Comparison of ENCODE assay signal across 8 cellular contexts in genomic region chr1:212284744-212285684, GRCh38. TPM values are rescaled to one million over a fixed set of nuclear protein-coding genes. Genes with fewer than 3 reads are reported as not detected.
DNase-seq lines count a peak whose midpoint lies in the region; FAIRE-seq and TF ChIP-seq lines count a peak whose summit lies in the region.

PPP2R5A (plus strand) TSS chr1:212285410; CDS start chr1:212286111, 701 bp downstream.

- peak within 1 kb of the TSS; percentile 78 to 92 (median 81) for H3K9ac ChIP-seq in H1 (replicated peaks in 1 of 4; ENCODE audit: extremely low read depth in 1 of 4, low read depth in 3 of 4, low read length in 3 of 4)
- H3K9ac ChIP-seq in mesenchymal stem cell (ENCODE audit: low read length), result peak within 1 kb of the TSS; percentile 92

- peak within 1 kb of the TSS; percentile 19; the same call in 1 of the 2 replicates for H2BK12ac ChIP-seq in H1 (ENCODE audit: low read depth, low read length)
- peak within 1 kb of the TSS; percentile 66 to 94 for H2BK12ac ChIP-seq in mesenchymal stem cell (ENCODE audit: low read length in 2 of 2)

- H3K27ac ChIP-seq in H1 (ENCODE audit: low read depth, low read length), result peak within 1 kb of the TSS; percentile 83
- peak within 1 kb of the TSS; percentile 68 for H3K27ac ChIP-seq in mesenchymal stem cell (ENCODE audit: low read length, poor library complexity, severe bottlenecking)

- H3K4me1 ChIP-seq in H1 (replicated peaks in 1 of 4; ENCODE audit: control insufficient read depth in 3 of 4, insufficient read depth in 4 of 4, low read length in 3 of 4), result peaks cover 3 to 8% (median 6%) of the 10 kb centered on the region in 4 experiments; a peak in 5 of 7 replicates
- H3K4me1 ChIP-seq in mesenchymal stem cell (ENCODE audit: control insufficient read depth, insufficient read depth, low read depth, low read length), result peaks cover 5% of the 10 kb centered on the region

- peaks cover 7% of the 10 kb centered on the region for H3K23me2 ChIP-seq in H1 (ENCODE audit: low read depth, low read length)

- H2AFZ ChIP-seq in H1 (ENCODE audit: low read length) (peak within 1 kb of the TSS; percentile 76), mesenchymal stem cell (ENCODE audit: low read depth, low read length) (peak within 1 kb of the TSS; percentile 95)

- H3K9me3 ChIP-seq in H1 (ENCODE audit: insufficient read depth in 2 of 2, low read depth in 1 of 2, low read length in 1 of 2) (no peaks in the 10 kb centered on the region), mesenchymal stem cell (ENCODE audit: control insufficient read depth, low read length) (no peaks in the 10 kb centered on the region)

- peak within 1 kb of the TSS; percentile 12 for H3K23ac ChIP-seq in H1 (ENCODE audit: insufficient read length)
- H3K23ac ChIP-seq in mesenchymal stem cell (ENCODE audit: low read length in 2 of 2), result peak within 1 kb of the TSS; percentile 60 to 94

- peak in 1 of 2 experiments; percentile 12; a peak in 2 of 4 replicates for TF ChIP-seq RAD21 in H1 (IDR thresholded peaks at IDR 0.05 in 1 of 2, conservative IDR thresholded peaks at IDR 0.05 in 1 of 2; ENCODE audit: low read depth in 2 of 2, low read length in 2 of 2)

- H3K4me3 ChIP-seq in H1 (ENCODE audit: extremely low read depth in 1 of 4, insufficient read depth in 2 of 4, low read depth in 3 of 4, low read length in 4 of 4) (peak within 1 kb of the TSS; percentile 85 to 92 (median 88)), mesenchymal stem cell (ENCODE audit: insufficient read depth in 1 of 2, low read depth in 1 of 2, low read length in 2 of 2) (peak within 1 kb of the TSS; percentile 94 to 99)

- H3K18ac ChIP-seq in H1 (ENCODE audit: extremely low read depth, low read length) (peak within 1 kb of the TSS; percentile 88), mesenchymal stem cell (ENCODE audit: low read depth in 1 of 2, low read length in 2 of 2) (peak within 1 kb of the TSS; percentile 96 to 98)

- CTCF ChIA-PET in H1 (lab: Charles Lee; ENCODE audit: partially characterized antibody), result interaction anchor here (0.6 to 1.8 kb wide), 14 partner anchors 8 to 250 kb away, joined by 3 to 16 read pairs (median 3); partner anchors contain the start of genes DTL and INTS7

- no peak within 1 kb of the TSS for H3K4ac ChIP-seq in H1 (replicated peaks; ENCODE audit: insufficient read length, low read depth, low read length)
- peak within 1 kb of the TSS; percentile 93 to 94 for H3K4ac ChIP-seq in mesenchymal stem cell (ENCODE audit: low read depth in 1 of 2, low read length in 2 of 2)

- H3K4me2 ChIP-seq in H1 (ENCODE audit: insufficient read depth in 1 of 2, low read depth in 2 of 2, low read length in 2 of 2) (peak within 1 kb of the TSS; percentile 82 to 93), mesenchymal stem cell (ENCODE audit: low read length, poor library complexity, severe bottlenecking) (peak within 1 kb of the TSS; percentile 98)

- TF ChIP-seq POLR2A in H1 (IDR thresholded peaks at IDR 0.05; ENCODE audit: control extremely low read depth in 1 of 2, low read depth in 2 of 2, low read length in 2 of 2), result peak; percentile 10 to 91

- POLR2A ChIA-PET in H1 (lab: Charles Lee; ENCODE audit: partially characterized antibody), result interaction anchor here (0.6 to 2.8 kb wide), 18 partner anchors 11 to 324 kb away, joined by 3 to 17 read pairs (median 3); partner anchors contain the start of gene ATF3

- H2BK120ac ChIP-seq in H1 (replicated peaks; ENCODE audit: low read depth, low read length), result no peak within 1 kb of the TSS
- H2BK120ac ChIP-seq in mesenchymal stem cell (ENCODE audit: low read depth, low read length), result peak within 1 kb of the TSS; percentile 90

- H3K27me3 ChIP-seq in H1 (replicated peaks in 1 of 4; ENCODE audit: control insufficient read depth in 3 of 4, extremely low read depth in 1 of 4, insufficient read depth in 3 of 4, low read length in 3 of 4), result no peaks in the 10 kb centered on the region
- H3K27me3 ChIP-seq in mesenchymal stem cell (ENCODE audit: control insufficient read depth in 1 of 2, insufficient read depth in 1 of 2, low read length in 2 of 2), result no peaks in the 10 kb centered on the region

- H4K8ac ChIP-seq in H1 (ENCODE audit: extremely low read depth, insufficient read depth, low read length) (peak within 1 kb of the TSS; percentile 94), mesenchymal stem cell (ENCODE audit: low read length) (peak within 1 kb of the TSS; percentile 95)

- TF ChIP-seq CTCF in GM20000 (IDR thresholded peaks at IDR 0.05; ENCODE audit: extremely low read depth, missing control alignments) (peak; percentile 33), H1 (IDR thresholded peaks at IDR 0.05; ENCODE audit: control extremely low read depth in 1 of 3, insufficient read depth in 1 of 3, low read depth in 1 of 3, low read length in 3 of 3) (peak; percentile 31 to 55 (median 48))

- no peaks in the 10 kb centered on the region; the same call in 1 of the 2 replicates for H3K79me1 ChIP-seq in H1 (ENCODE audit: low read depth, low read length)
- H3K79me1 ChIP-seq in mesenchymal stem cell (replicated peaks; ENCODE audit: low read length, poor library complexity, severe bottlenecking), result peaks cover 1% of the 10 kb centered on the region

- FAIRE-seq in H1 (lab: Jason Lieb, UNC), result no peak

- H3K36me3 ChIP-seq in H1 (ENCODE audit: control insufficient read depth in 2 of 4, insufficient read depth in 4 of 4, low read length in 3 of 4), result no peaks in the 10 kb centered on the region
- no peaks in the 10 kb centered on the region for H3K36me3 ChIP-seq in mesenchymal stem cell (ENCODE audit: control insufficient read depth in 1 of 2, insufficient read depth in 2 of 2, low read depth in 1 of 2, low read length in 2 of 2)

- H2BK15ac ChIP-seq in H1 (ENCODE audit: low read length) (peak within 1 kb of the TSS; percentile 88; the same call in 1 of the 2 replicates), mesenchymal stem cell (ENCODE audit: low read depth, poor library complexity, severe bottlenecking) (peak within 1 kb of the TSS; percentile 99)

- H3K56ac ChIP-seq in H1 (replicated peaks; ENCODE audit: insufficient read length, low read depth, low read length), result peak within 1 kb of the TSS; percentile 54

- peaks cover 0 to 36% of the 10 kb centered on the region in 2 experiments; a peak in 3 of 4 replicates for H3K79me2 ChIP-seq in H1 (ENCODE audit: control insufficient read depth in 1 of 2, insufficient read depth in 2 of 2, low read length in 2 of 2)

- 0 out of 2 replicates have a peak within 1 kb of the TSS, but pooled peaks have one; percentile 19 for H2BK20ac ChIP-seq in H1 (ENCODE audit: low read length)

- H2BK5ac ChIP-seq in H1 (ENCODE audit: low read depth, low read length), result peak within 1 kb of the TSS; percentile 79
- peak within 1 kb of the TSS; percentile 90 for H2BK5ac ChIP-seq in mesenchymal stem cell (ENCODE audit: low read depth, low read length, poor library complexity, severe bottlenecking)

- H4K91ac ChIP-seq in H1 (replicated peaks; ENCODE audit: insufficient read length, low read length) (peak within 1 kb of the TSS; percentile 14), mesenchymal stem cell (ENCODE audit: low read length) (peak within 1 kb of the TSS; percentile 94)

- peak; percentile 97 for DNase-seq in COLO829 (ENCODE audit: low spot score)
- DNase-seq in GM20000 (ENCODE audit: low spot score), result peak; percentile 97
- peak; percentile 99 for DNase-seq in HT1080 (ENCODE audit: low read depth)
- peak; percentile 99 for DNase-seq in NOMO-1 treated with DMSO at 0.1 percent for 48 hours (lab: John Stamatoyannopoulos, UW; ENCODE audit: unreplicated experiment)
- peak; percentile 89 to 99 (median 91) for DNase-seq in activated CD8-positive, alpha-beta memory T cell treated with anti-CD3 and anti-CD28 coated beads for 48 hours (ENCODE audit: low read depth in 2 of 3, low spot score in 2 of 3)
- DNase-seq in H1 (ENCODE audit: low read depth in 1 of 2, low spot score in 2 of 2), result peak; percentile 93 to 98
- peak; percentile 99 for DNase-seq in mesenchymal stem cell
- DNase-seq in stimulated activated CD8-positive, alpha-beta memory T cell treated with anti-CD3 and anti-CD28 coated beads, Interleukin-15, amount 100 ng/mL, for 1 hour (ENCODE audit: low read depth), result peak; percentile 89

- H4K5ac ChIP-seq in H1 (ENCODE audit: insufficient read length, low read depth, low read length), result peak within 1 kb of the TSS; percentile 97

- H4K20me1 ChIP-seq in H1 (replicated peaks in 1 of 2; ENCODE audit: control insufficient read depth in 1 of 2, insufficient read depth in 2 of 2, low read length in 2 of 2), result no peaks in the 10 kb centered on the region

- WGBS in H1 (ENCODE audit: extremely low coverage in 1 of 2, insufficient coverage in 1 of 2, insufficient read length in 1 of 2, insufficient replicate concordance in 2 of 2, low coverage in 1 of 2, low lambda C conversion rate in 2 of 2, missing lambda C conversion rate in 1 of 2), 2 experiments, result 1% methylated on average over 33 of the region's 92 CpGs; no CpG with 5 or more reads in 1 of the 2 experiments
- under 1% methylated on average over 57 of the region's 92 CpGs for WGBS in mesenchymal stem cell

- H3K14ac ChIP-seq in H1 (ENCODE audit: insufficient read length), result no peak within 1 kb of the TSS
- H3K14ac ChIP-seq in mesenchymal stem cell (ENCODE audit: low read length in 2 of 2), result peak within 1 kb of the TSS; percentile 0 to 99

- H2AK5ac ChIP-seq in H1 (ENCODE audit: low read depth, low read length), result no peak within 1 kb of the TSS
- no peak within 1 kb of the TSS for H2AK5ac ChIP-seq in mesenchymal stem cell (ENCODE audit: low read length, severe bottlenecking)

- peak in 1 of 2 experiments; percentile 26; a peak in 1 of 3 replicates for TF ChIP-seq EP300 in H1 (IDR thresholded peaks at IDR 0.05; ENCODE audit: borderline replicate concordance in 1 of 2, low read depth in 2 of 2, low read length in 2 of 2)

TF ChIP-seq in H1, 55 proteins besides CTCF, POLR2A, EP300 and RAD21 (continues in another document):
- 0 out of 2 replicates have a peak, but pooled peaks have one; percentile 26 for TF ChIP-seq KDM1A (IDR thresholded peaks at IDR 0.05; ENCODE audit: borderline replicate concordance, low read length)

RNA-seq across cellular contexts. Expression of gene PPP2R5A, which starts in this region (rescaled TPM):
- total RNA-seq in HT1080 (2014; rRNA removed; shearing (Covaris generic)), result 11.3 and 12.3 TPM in 2 replicates
- polyA plus RNA-seq in HT1080 (2015; cell fraction: cytosol; rRNA removed), result 12.7 and 15.4 TPM in 2 replicates
- 8.7 and 9.3 TPM in 2 replicates for polyA plus RNA-seq in HT1080 (2015; cell fraction: nucleus; rRNA removed)
- 36.3 and 36.8 TPM in 2 replicates for total RNA-seq in H1 (2021; fragmentation: NEBNext Ultra II Directional; extraction: Animal tissue kit (Norgen Biotek cat#: 25700))
- polyA plus RNA-seq in H1 (2011; rRNA removed), result 11.0 and 14.6 TPM in 2 replicates
- polyA plus RNA-seq in H1 (2011; cell fraction: cytosol; rRNA removed), result 18.0 TPM
- 12.5 TPM for polyA plus RNA-seq in H1 (2011; cell fraction: nucleus; rRNA removed)
- 13.0 to 20.8 TPM (median 15.6 TPM) in 4 replicates for polyA plus RNA-seq in H1 (2012, experiment 1 of 2)
- polyA plus RNA-seq in H1 (2012, experiment 2 of 2), result 5.5 TPM
- 21.1 TPM for polyA plus RNA-seq in H1 (2013, experiment 1 of 2)
- 20.5 TPM for polyA plus RNA-seq in H1 (2013, experiment 2 of 2)
- polyA minus RNA-seq in H1 (2011; rRNA and poly(A)+ RNA removed), result 8.4 and 9.0 TPM in 2 replicates
- 12.6 TPM for polyA minus RNA-seq in H1 (2011; cell fraction: cytosol; rRNA and poly(A)+ RNA removed)
- 17.1 TPM for polyA minus RNA-seq in H1 (2011; cell fraction: nucleus; rRNA and poly(A)+ RNA removed)
- 19.1 TPM for polyA plus RNA-seq in mesenchymal stem cell (2013, experiment 1 of 2)
- polyA plus RNA-seq in mesenchymal stem cell (2013, experiment 2 of 2), result 19.9 TPM

Comparison
In these comparisons a context has a peak if more than half of its experiments do, and no peak if none do; other contexts are left out.
1. Peak in every context shown above with its lines: DNase-seq, H3K4me3 ChIP-seq and H3K27ac ChIP-seq.